In the genomic region with DNA sequence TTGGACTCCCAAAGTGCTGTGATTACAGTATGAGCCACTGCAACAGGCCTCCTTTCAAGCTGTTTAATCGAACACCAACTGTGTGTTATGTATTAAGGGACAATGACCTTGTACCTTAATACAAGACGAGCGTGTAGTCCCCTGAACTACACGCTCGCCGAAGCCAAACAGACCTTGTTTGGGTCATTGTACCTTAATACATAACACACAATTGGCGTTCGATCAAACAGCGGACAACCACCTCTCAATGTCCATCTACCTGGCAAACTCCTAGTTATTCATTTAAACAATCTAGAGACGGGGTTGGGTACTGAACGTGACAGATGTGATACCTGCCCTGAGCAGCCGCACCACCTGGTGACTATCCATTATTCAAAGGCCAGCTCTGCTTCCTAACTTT, we compare ENCODE assay signal across 8 cellular contexts. TPM values are rescaled to one million over a fixed set of nuclear protein-coding genes. Genes with fewer than 3 reads are reported as not detected.
DNase-seq lines count a peak whose midpoint lies in the region; ATAC-seq, FAIRE-seq and TF ChIP-seq lines count a peak whose summit lies in the region.

No MANE protein-coding gene starts in this region.

- no TSS peak for BruUV-seq in Caco-2 (replicated peaks; lab: Mats Ljungman, UMichigan)
- no TSS peak for BruUV-seq in PC-9 (replicated peaks; lab: Mats Ljungman, UMichigan)

- CTCF ChIA-PET in Caco-2 (lab: Charles Lee) = no interaction called here
- CTCF ChIA-PET in PC-9 (lab: Charles Lee) = no interaction called here

- no peak for ATAC-seq in pancreas
- ATAC-seq in HG03025 (IDR thresholded peaks at IDR 0.05; ENCODE audit: low FRiP score, unreplicated experiment) = no peak
- no peak for ATAC-seq in GM19035 (IDR thresholded peaks at IDR 0.05; ENCODE audit: unreplicated experiment)

- H3K36me3 ChIP-seq in Caco-2 (ENCODE audit: control insufficient read depth, insufficient read depth, low read length) (peaks cover 2% of the 10 kb centered on the region; the same call in 1 of the 2 replicates), PC-9 (ENCODE audit: low read depth) (peaks cover 27% of the 10 kb centered on the region), pancreas (no peaks in the 10 kb centered on the region)

- intact Hi-C loops in Caco-2 (cut with micrococcal nuclease; ENCODE audit: unreplicated experiment) (no loop called here), PC-9 (cut with micrococcal nuclease; ENCODE audit: unreplicated experiment) (no loop called here), pancreas (cut with DNase I) (no loop called here)

- H3K27ac Mint-ChIP-seq in Caco-2 (ENCODE audit: unreplicated experiment) = peak overlapping the region; percentile 26

- TF ChIP-seq CTCF in Caco-2 (IDR thresholded peaks at IDR 0.05; ENCODE audit: insufficient read depth in 1 of 2, low read depth in 1 of 2, low read length in 1 of 2, severe bottlenecking in 1 of 2, unreplicated experiment in 1 of 2) (no peak), PC-9 (conservative IDR thresholded peaks at IDR 0.05) (no peak), epithelial cell of proximal tubule (conservative IDR thresholded peaks at IDR 0.05; ENCODE audit: low read depth, low read length) (no peak), pancreas (IDR thresholded peaks at IDR 0.05) (no peak)

- H3K27ac ChIP-seq in PC-9 (no peak overlapping the region; the same call in 1 of the 2 replicates), pancreas (no peak overlapping the region)

- no peak overlapping the region for H2AFZ ChIP-seq in PC-9

- peak overlapping the region; percentile 78 for H3K4me3 Mint-ChIP-seq in Caco-2 (ENCODE audit: unreplicated experiment)

- peak overlapping the region; percentile 98 for H3K4me2 ChIP-seq in PC-9

- H3K27me3 Mint-ChIP-seq in Caco-2 (ENCODE audit: insufficient read depth, unreplicated experiment) = no peaks in the 10 kb centered on the region

- no peaks in the 10 kb centered on the region for H3K9me2 ChIP-seq in PC-9 (ENCODE audit: insufficient read depth)

- H3K36me3 Mint-ChIP-seq in Caco-2 (ENCODE audit: insufficient read depth, unreplicated experiment) = peaks cover 56% of the 10 kb centered on the region

- POLR2A ChIA-PET in Caco-2 (lab: Charles Lee) (no interaction called here), PC-9 (lab: Charles Lee; ENCODE audit: unreplicated experiment) (interaction anchor here (0.5 to 0.6 kb wide), 2 partner anchors 9 to 99 kb away, joined by 7 to 10 read pairs; no protein-coding TSS in a partner anchor)

- H3K9me3 Mint-ChIP-seq in Caco-2 (ENCODE audit: unreplicated experiment) = no peaks in the 10 kb centered on the region

- FAIRE-seq in pancreas (lab: Jason Lieb, UNC) = no peak

- 36 to 44% methylated on average over 12 of the region's 12 CpGs for WGBS in pancreas, 2 donors

- H3K4me1 ChIP-seq in Caco-2 = 0 out of 2 replicates have a peak, but pooled peaks cover 6% of the 10 kb centered on the region
- H3K4me1 ChIP-seq in PC-9 (replicated peaks; ENCODE audit: insufficient read depth) = peaks cover 17% of the 10 kb centered on the region
- peaks cover 18 to 25% (median 19%) of the 10 kb centered on the region in 3 donors for H3K4me1 ChIP-seq in pancreas

- peak overlapping the region; percentile 94 for H3K4me3 ChIP-seq in Caco-2 (ENCODE audit: low read depth, low read length)
- peak overlapping the region; percentile 95 for H3K4me3 ChIP-seq in PC-9
- peak overlapping the region; percentile 98 for H3K4me3 ChIP-seq in epithelial cell of proximal tubule (ENCODE audit: low read depth, low read length)
- H3K4me3 ChIP-seq in pancreas = peak overlapping the region in 3 of 4 donors; percentile 86 to 92 (median 92)

- peaks cover 58% of the 10 kb centered on the region for H4K20me1 ChIP-seq in PC-9 (ENCODE audit: insufficient read depth)

- H3K9me3 ChIP-seq in Caco-2 = no peaks in the 10 kb centered on the region
- no peaks in the 10 kb centered on the region for H3K9me3 ChIP-seq in PC-9 (ENCODE audit: insufficient read depth, low read depth)
- H3K9me3 ChIP-seq in pancreas = no peaks in the 10 kb centered on the region

- no peaks in the 10 kb centered on the region for H3K27me3 ChIP-seq in Caco-2 (replicated peaks; ENCODE audit: control insufficient read depth, insufficient read depth, low read length)
- no peaks in the 10 kb centered on the region for H3K27me3 ChIP-seq in PC-9 (ENCODE audit: insufficient read depth, low read depth)
- no peaks in the 10 kb centered on the region for H3K27me3 ChIP-seq in pancreas

- DNase-seq in Caco-2 (no peak), PC-9 (no peak), epithelial cell of proximal tubule (ENCODE audit: low read depth) (no peak), pancreas (no peak), NCI-H345 (lab: John Stamatoyannopoulos, UW) (no peak), EL (no peak)

- peaks cover 86% of the 10 kb centered on the region for H3K79me2 ChIP-seq in PC-9 (ENCODE audit: low read depth)

- H3K4me1 Mint-ChIP-seq in Caco-2 (ENCODE audit: low read depth, unreplicated experiment) = no peaks in the 10 kb centered on the region

- H3F3A ChIP-seq in PC-9 (ENCODE audit: insufficient read depth, low read depth) = peaks cover 14% of the 10 kb centered on the region

RNA-seq across cellular contexts. Expression of a gene that starts 1.3 kb away (rescaled TPM):
- total RNA-seq in Caco-2 (2022) (66.1 and 78.6 TPM in 2 replicates), PC-9 (2021) (47.7 and 52.9 TPM in 2 replicates), epithelial cell of proximal tubule (9.5 and 11.2 TPM in 2 replicates), pancreas (10 to 100 TPM; 11.0 to 21.7 (median 16.6) TPM)
- polyA plus RNA-seq in pancreas = 10 to 100 TPM; 23.8 to 26.8 TPM

RNA-seq across cellular contexts. Expression of a gene that starts 31.3 kb away (rescaled TPM):
- total RNA-seq in Caco-2 (2022) = 37.9 and 41.3 TPM in 2 replicates
- 61.0 and 65.3 TPM in 2 replicates for total RNA-seq in PC-9 (2021)
- total RNA-seq in epithelial cell of proximal tubule = 26.9 and 33.0 TPM in 2 replicates
- total RNA-seq in pancreas = 10 to 100 TPM; 32.1 to 42.1 (median 35.5) TPM
- polyA plus RNA-seq in pancreas = 10 to 100 TPM; 22.9 to 28.2 TPM

RNA-seq across cellular contexts. Expression of a gene that starts 44.8 kb away (rescaled TPM):
- total RNA-seq in Caco-2 (2022) (3.4 and 4.6 TPM in 2 replicates), PC-9 (2021) (5.0 and 6.7 TPM in 2 replicates), epithelial cell of proximal tubule (4.6 TPM in 2 replicates), pancreas (1 to 10 TPM; 1.9 to 5.1 (median 3.3) TPM)
- polyA plus RNA-seq in pancreas = 1 to 10 TPM; 6.5 to 7.4 TPM

RNA-seq across cellular contexts. Expression of a gene that starts 45.0 kb away (rescaled TPM):
- total RNA-seq in Caco-2 (2022) = 0.32 TPM in 1 of 2 replicates, not detected in the other
- total RNA-seq in PC-9 (2021) = not detected in 2 replicates
- not detected in 2 replicates for total RNA-seq in epithelial cell of proximal tubule
- not detected for total RNA-seq in pancreas
- under 1 TPM in 1 of 2 donors, not detected in 1; 0.07 TPM for polyA plus RNA-seq in pancreas
